ENCODE assay signal across 1 cellular context in the genomic region with DNA sequence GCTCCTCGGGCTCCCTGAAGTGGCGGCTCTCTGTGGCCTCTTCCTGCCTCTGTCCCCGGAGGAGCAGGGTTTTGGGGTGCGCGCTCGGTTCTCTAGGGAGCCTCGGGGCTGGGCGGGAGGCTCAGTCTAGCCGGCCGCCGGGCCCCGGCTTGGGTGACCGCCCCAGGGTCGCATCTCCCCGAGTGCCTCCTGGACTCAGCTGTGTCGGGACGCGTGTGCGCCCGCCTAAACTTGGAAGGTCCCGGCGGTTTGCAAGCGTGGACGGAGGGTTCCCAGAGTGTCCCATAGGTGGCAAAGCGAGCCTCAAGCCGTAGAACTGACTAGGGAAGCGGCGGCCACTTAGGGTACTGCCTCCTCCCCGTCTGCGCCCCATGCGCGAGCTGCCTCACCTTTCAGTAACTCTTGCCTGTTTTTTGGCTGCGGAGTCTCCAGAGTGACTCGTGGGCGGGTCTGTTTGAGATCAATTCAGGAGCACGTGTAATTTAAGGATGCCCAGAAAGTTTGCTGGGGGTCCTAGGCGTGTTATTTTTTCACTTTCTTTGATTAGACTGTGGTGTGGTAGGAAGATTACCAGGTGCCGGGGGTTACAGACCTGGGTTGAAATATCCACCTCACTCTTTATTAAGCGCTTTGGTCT.
TF ChIP-seq lines count a peak whose summit lies in the region.

No MANE protein-coding gene starts in this region.

TF ChIP-seq in HepG2, 621 proteins besides CTCF, POLR2A, EP300 and RAD21 (continued from another document and continues in another):
- no peak for TF ChIP-seq ZNF143 (CRISPR knock-in tag; IDR thresholded peaks at IDR 0.05)
- TF ChIP-seq POLR2AphosphoS5 (IDR thresholded peaks at IDR 0.05; ENCODE audit: low read depth, low read length): no peak
- TF ChIP-seq ISX (CRISPR knock-in tag; conservative IDR thresholded peaks at IDR 0.05): no peak
- TF ChIP-seq MAFK (conservative IDR thresholded peaks at IDR 0.05 in 1 of 2, IDR thresholded peaks at IDR 0.05 in 1 of 2; ENCODE audit: low read length in 2 of 2): no peak
- TF ChIP-seq DR1 (CRISPR knock-in tag; IDR thresholded peaks at IDR 0.05): no peak
- TF ChIP-seq, protein P1, sequence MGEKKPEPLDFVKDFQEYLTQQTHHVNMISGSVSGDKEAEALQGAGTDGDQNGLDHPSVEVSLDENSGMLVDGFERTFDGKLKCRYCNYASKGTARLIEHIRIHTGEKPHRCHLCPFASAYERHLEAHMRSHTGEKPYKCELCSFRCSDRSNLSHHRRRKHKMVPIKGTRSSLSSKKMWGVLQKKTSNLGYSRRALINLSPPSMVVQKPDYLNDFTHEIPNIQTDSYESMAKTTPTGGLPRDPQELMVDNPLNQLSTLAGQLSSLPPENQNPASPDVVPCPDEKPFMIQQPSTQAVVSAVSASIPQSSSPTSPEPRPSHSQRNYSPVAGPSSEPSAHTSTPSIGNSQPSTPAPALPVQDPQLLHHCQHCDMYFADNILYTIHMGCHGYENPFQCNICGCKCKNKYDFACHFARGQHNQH (CRISPR knock-in tag; IDR thresholded peaks at IDR 0.05): 0 out of 2 replicates have a peak, but pooled peaks have one; percentile 3
- no peak for TF ChIP-seq U2AF1 (optimal IDR thresholded peaks at IDR 0.05; ENCODE audit: low read depth, low read length)
- peak in 1 of 2 experiments; percentile 78; a peak in 2 of 4 replicates for TF ChIP-seq HMGXB4 (CRISPR knock-in tag; IDR thresholded peaks at IDR 0.05; ENCODE audit: borderline replicate concordance in 1 of 2, low read depth in 1 of 2)
- TF ChIP-seq, protein P2, sequence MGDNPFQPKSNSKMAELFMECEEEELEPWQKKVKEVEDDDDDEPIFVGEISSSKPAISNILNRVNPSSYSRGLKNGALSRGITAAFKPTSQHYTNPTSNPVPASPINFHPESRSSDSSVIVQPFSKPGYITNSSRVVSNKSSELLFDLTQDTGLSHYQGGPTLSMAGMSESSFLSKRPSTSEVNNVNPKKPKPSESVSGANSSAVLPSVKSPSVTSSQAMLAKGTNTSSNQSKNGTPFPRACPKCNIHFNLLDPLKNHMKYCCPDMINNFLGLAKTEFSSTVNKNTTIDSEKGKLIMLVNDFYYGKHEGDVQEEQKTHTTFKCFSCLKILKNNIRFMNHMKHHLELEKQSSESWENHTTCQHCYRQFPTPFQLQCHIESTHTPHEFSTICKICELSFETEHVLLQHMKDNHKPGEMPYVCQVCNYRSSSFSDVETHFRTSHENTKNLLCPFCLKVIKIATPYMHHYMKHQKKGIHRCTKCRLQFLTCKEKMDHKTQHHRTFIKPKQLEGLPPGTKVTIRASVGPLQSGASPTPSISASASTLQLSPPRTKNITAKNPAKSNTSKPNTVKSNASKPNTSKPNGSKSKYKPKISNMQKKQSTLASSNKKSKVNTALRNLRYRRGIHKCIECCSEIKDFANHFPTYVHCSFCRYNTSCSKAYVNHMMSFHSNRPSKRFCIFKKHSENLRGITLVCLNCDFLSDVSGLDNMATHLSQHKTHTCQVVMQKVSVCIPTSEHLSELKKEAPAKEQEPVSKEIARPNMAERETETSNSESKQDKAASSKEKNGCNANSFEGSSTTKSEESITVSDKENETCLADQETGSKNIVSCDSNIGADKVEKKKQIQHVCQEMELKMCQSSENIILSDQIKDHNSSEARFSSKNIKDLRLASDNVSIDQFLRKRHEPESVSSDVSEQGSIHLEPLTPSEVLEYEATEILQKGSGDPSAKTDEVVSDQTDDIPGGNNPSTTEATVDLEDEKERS (CRISPR knock-in tag; IDR thresholded peaks at IDR 0.05): peak; percentile 78
- TF ChIP-seq HNF4A (CRISPR knock-in tag; IDR thresholded peaks at IDR 0.05): no peak
- no peak for TF ChIP-seq FOXK2 (IDR thresholded peaks at IDR 0.05)
- TF ChIP-seq ZNF776 (CRISPR knock-in tag; IDR thresholded peaks at IDR 0.05): no peak
- no peak for TF ChIP-seq HOXD1 (CRISPR knock-in tag; IDR thresholded peaks at IDR 0.05)
- 0 out of 2 replicates have a peak, but pooled peaks have one; percentile 1 for TF ChIP-seq NFKBIZ (CRISPR knock-in tag; IDR thresholded peaks at IDR 0.05)
- TF ChIP-seq MTF1 (CRISPR knock-in tag; IDR thresholded peaks at IDR 0.05): no peak
- TF ChIP-seq KAT7 (CRISPR knock-in tag; IDR thresholded peaks at IDR 0.05; ENCODE audit: borderline replicate concordance): peak; percentile 39; the same call in 1 of the 2 replicates
- TF ChIP-seq MBD4 (IDR thresholded peaks at IDR 0.05; ENCODE audit: borderline replicate concordance, low read length): no peak
- TF ChIP-seq, protein P3, sequence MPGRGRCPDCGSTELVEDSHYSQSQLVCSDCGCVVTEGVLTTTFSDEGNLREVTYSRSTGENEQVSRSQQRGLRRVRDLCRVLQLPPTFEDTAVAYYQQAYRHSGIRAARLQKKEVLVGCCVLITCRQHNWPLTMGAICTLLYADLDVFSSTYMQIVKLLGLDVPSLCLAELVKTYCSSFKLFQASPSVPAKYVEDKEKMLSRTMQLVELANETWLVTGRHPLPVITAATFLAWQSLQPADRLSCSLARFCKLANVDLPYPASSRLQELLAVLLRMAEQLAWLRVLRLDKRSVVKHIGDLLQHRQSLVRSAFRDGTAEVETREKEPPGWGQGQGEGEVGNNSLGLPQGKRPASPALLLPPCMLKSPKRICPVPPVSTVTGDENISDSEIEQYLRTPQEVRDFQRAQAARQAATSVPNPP (CRISPR knock-in tag; IDR thresholded peaks at IDR 0.05): no peak
- TF ChIP-seq GZF1 (CRISPR knock-in tag; IDR thresholded peaks at IDR 0.05): 0 out of 2 replicates have a peak, but pooled peaks have one; percentile 30
- 0 out of 2 replicates have a peak, but pooled peaks have one; percentile 1 for TF ChIP-seq ESRRA (CRISPR knock-in tag; IDR thresholded peaks at IDR 0.05; ENCODE audit: low read depth)
- TF ChIP-seq REPIN1 (CRISPR knock-in tag; IDR thresholded peaks at IDR 0.05; ENCODE audit: borderline replicate concordance, low read depth): 0 out of 2 replicates have a peak, but pooled peaks have one; percentile 17
- TF ChIP-seq ZXDC (CRISPR knock-in tag; IDR thresholded peaks at IDR 0.05): peak; percentile 56; the same call in 1 of the 2 replicates
- no peak for TF ChIP-seq SOX5 (CRISPR knock-in tag; IDR thresholded peaks at IDR 0.05; ENCODE audit: borderline replicate concordance)
- TF ChIP-seq TBX2 (CRISPR knock-in tag; IDR thresholded peaks at IDR 0.05; ENCODE audit: borderline replicate concordance): peak; percentile 11; the same call in 1 of the 2 replicates
- TF ChIP-seq HMG20B (CRISPR knock-in tag; conservative IDR thresholded peaks at IDR 0.05): no peak
- TF ChIP-seq, protein P4, sequence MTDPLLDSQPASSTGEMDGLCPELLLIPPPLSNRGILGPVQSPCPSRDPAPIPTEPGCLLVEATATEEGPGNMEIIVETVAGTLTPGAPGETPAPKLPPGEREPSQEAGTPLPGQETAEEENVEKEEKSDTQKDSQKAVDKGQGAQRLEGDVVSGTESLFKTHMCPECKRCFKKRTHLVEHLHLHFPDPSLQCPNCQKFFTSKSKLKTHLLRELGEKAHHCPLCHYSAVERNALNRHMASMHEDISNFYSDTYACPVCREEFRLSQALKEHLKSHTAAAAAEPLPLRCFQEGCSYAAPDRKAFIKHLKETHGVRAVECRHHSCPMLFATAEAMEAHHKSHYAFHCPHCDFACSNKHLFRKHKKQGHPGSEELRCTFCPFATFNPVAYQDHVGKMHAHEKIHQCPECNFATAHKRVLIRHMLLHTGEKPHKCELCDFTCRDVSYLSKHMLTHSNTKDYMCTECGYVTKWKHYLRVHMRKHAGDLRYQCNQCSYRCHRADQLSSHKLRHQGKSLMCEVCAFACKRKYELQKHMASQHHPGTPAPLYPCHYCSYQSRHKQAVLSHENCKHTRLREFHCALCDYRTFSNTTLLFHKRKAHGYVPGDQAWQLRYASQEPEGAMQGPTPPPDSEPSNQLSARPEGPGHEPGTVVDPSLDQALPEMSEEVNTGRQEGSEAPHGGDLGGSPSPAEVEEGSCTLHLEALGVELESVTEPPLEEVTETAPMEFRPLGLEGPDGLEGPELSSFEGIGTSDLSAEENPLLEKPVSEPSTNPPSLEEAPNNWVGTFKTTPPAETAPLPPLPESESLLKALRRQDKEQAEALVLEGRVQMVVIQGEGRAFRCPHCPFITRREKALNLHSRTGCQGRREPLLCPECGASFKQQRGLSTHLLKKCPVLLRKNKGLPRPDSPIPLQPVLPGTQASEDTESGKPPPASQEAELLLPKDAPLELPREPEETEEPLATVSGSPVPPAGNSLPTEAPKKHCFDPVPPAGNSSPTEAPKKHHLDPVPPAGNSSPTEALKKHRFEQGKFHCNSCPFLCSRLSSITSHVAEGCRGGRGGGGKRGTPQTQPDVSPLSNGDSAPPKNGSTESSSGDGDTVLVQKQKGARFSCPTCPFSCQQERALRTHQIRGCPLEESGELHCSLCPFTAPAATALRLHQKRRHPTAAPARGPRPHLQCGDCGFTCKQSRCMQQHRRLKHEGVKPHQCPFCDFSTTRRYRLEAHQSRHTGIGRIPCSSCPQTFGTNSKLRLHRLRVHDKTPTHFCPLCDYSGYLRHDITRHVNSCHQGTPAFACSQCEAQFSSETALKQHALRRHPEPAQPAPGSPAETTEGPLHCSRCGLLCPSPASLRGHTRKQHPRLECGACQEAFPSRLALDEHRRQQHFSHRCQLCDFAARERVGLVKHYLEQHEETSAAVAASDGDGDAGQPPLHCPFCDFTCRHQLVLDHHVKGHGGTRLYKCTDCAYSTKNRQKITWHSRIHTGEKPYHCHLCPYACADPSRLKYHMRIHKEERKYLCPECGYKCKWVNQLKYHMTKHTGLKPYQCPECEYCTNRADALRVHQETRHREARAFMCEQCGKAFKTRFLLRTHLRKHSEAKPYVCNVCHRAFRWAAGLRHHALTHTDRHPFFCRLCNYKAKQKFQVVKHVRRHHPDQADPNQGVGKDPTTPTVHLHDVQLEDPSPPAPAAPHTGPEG (CRISPR knock-in tag; IDR thresholded peaks at IDR 0.05): no peak; the same call in 1 of the 2 replicates
- TF ChIP-seq, protein P5, sequence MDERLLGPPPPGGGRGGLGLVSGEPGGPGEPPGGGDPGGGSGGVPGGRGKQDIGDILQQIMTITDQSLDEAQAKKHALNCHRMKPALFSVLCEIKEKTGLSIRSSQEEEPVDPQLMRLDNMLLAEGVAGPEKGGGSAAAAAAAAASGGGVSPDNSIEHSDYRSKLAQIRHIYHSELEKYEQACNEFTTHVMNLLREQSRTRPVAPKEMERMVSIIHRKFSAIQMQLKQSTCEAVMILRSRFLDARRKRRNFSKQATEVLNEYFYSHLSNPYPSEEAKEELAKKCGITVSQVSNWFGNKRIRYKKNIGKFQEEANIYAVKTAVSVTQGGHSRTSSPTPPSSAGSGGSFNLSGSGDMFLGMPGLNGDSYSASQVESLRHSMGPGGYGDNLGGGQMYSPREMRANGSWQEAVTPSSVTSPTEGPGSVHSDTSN (CRISPR knock-in tag; IDR thresholded peaks at IDR 0.05): no peak
- TF ChIP-seq DMAP1 (CRISPR knock-in tag; IDR thresholded peaks at IDR 0.05): 0 out of 2 replicates have a peak, but pooled peaks have one; percentile 36
- TF ChIP-seq, protein P6, sequence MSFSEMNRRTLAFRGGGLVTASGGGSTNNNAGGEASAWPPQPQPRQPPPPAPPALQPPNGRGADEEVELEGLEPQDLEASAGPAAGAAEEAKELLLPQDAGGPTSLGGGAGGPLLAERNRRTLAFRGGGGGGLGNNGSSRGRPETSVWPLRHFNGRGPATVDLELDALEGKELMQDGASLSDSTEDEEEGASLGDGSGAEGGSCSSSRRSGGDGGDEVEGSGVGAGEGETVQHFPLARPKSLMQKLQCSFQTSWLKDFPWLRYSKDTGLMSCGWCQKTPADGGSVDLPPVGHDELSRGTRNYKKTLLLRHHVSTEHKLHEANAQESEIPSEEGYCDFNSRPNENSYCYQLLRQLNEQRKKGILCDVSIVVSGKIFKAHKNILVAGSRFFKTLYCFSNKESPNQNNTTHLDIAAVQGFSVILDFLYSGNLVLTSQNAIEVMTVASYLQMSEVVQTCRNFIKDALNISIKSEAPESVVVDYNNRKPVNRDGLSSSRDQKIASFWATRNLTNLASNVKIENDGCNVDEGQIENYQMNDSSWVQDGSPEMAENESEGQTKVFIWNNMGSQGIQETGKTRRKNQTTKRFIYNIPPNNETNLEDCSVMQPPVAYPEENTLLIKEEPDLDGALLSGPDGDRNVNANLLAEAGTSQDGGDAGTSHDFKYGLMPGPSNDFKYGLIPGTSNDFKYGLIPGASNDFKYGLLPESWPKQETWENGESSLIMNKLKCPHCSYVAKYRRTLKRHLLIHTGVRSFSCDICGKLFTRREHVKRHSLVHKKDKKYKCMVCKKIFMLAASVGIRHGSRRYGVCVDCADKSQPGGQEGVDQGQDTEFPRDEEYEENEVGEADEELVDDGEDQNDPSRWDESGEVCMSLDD (CRISPR knock-in tag; IDR thresholded peaks at IDR 0.05; ENCODE audit: borderline replicate concordance): 0 out of 2 replicates have a peak, but pooled peaks have one; percentile 8
